Comparison of ENCODE assay signal across 11 cellular contexts in genomic region chr2:951224-952006, GRCh38. TPM values are rescaled to one million over a fixed set of nuclear protein-coding genes. Genes with fewer than 3 reads are reported as not detected.
DNase-seq lines count a peak whose midpoint lies in the region; ATAC-seq and TF ChIP-seq lines count a peak whose summit lies in the region.
"Had no signal": no experiment of that assay in that cellular context is flagged by ENCODE, and none has a peak within 500 bp of the region (broad histone marks: within the 10 kb centered on the region; RNA-seq: fewer than 3 reads in every experiment).

No MANE protein-coding gene starts in this region.

- peaks cover 29% of the 10 kb centered on the region for H3K4me1 Mint-ChIP-seq in stimulated activated naive CD8-positive, alpha-beta T cell treated with anti-CD3 and anti-CD28 coated beads, Interleukin-15, Interleukin-2, amounts not matched to agents 100 ng/mL and 50 ng/mL, for 24 hours (ENCODE audit: low read depth)
- H3K4me1 Mint-ChIP-seq in dendritic cell treated with granulocyte-macrophage colony-stimulating factor and Interleukin-4, amounts not matched to agents 40 ng/mL and 50 ng/mL, for 4 days (ENCODE audit: low read depth): no peaks in the 10 kb centered on the region
- peaks cover 18% of the 10 kb centered on the region for H3K4me1 Mint-ChIP-seq in nephron progenitor cell

- no peaks in the 10 kb centered on the region for H3K9me3 Mint-ChIP-seq in stimulated activated naive CD8-positive, alpha-beta T cell treated with anti-CD3 and anti-CD28 coated beads, Interleukin-15, Interleukin-2, amounts not matched to agents 100 ng/mL and 50 ng/mL, for 24 hours
- H3K9me3 Mint-ChIP-seq in dendritic cell treated with granulocyte-macrophage colony-stimulating factor and Interleukin-4, amounts not matched to agents 40 ng/mL and 50 ng/mL, for 4 days: no peaks in the 10 kb centered on the region
- peaks cover 4% of the 10 kb centered on the region for H3K9me3 Mint-ChIP-seq in nephron progenitor cell

- H3K4me3 Mint-ChIP-seq in stimulated activated naive CD8-positive, alpha-beta T cell treated with anti-CD3 and anti-CD28 coated beads, Interleukin-15, Interleukin-2, amounts not matched to agents 100 ng/mL and 50 ng/mL, for 24 hours: peak overlapping the region; percentile 74
- peak overlapping the region; percentile 17 for H3K4me3 Mint-ChIP-seq in dendritic cell treated with granulocyte-macrophage colony-stimulating factor and Interleukin-4, amounts not matched to agents 40 ng/mL and 50 ng/mL, for 4 days
- H3K4me3 Mint-ChIP-seq in nephron progenitor cell: peak overlapping the region; percentile 84

- peaks cover 28% of the 10 kb centered on the region for H3K27me3 Mint-ChIP-seq in stimulated activated naive CD8-positive, alpha-beta T cell treated with anti-CD3 and anti-CD28 coated beads, Interleukin-15, Interleukin-2, amounts not matched to agents 100 ng/mL and 50 ng/mL, for 24 hours
- peaks cover 44% of the 10 kb centered on the region for H3K27me3 Mint-ChIP-seq in dendritic cell treated with granulocyte-macrophage colony-stimulating factor and Interleukin-4, amounts not matched to agents 40 ng/mL and 50 ng/mL, for 4 days
- peaks cover 79% of the 10 kb centered on the region for H3K27me3 Mint-ChIP-seq in nephron progenitor cell (ENCODE audit: low read depth, poor library complexity)

- H3K36me3 Mint-ChIP-seq in stimulated activated naive CD8-positive, alpha-beta T cell treated with anti-CD3 and anti-CD28 coated beads, Interleukin-15, Interleukin-2, amounts not matched to agents 100 ng/mL and 50 ng/mL, for 24 hours (ENCODE audit: low read depth): no peaks in the 10 kb centered on the region
- no peaks in the 10 kb centered on the region for H3K36me3 Mint-ChIP-seq in dendritic cell treated with granulocyte-macrophage colony-stimulating factor and Interleukin-4, amounts not matched to agents 40 ng/mL and 50 ng/mL, for 4 days (ENCODE audit: low read depth)
- no peaks in the 10 kb centered on the region for H3K36me3 Mint-ChIP-seq in nephron progenitor cell (ENCODE audit: low read depth)

- no peaks in the 10 kb centered on the region for H3K9me3 ChIP-seq in vagina

- no peak for ATAC-seq in stimulated activated naive CD8-positive, alpha-beta T cell treated with anti-CD3 and anti-CD28 coated beads, Interleukin-15, Interleukin-2, amounts not matched to agents 100 U/mL and 50 U/mL, for 24 hours
- no peak for ATAC-seq in HG03439 (IDR thresholded peaks at IDR 0.05; ENCODE audit: unreplicated experiment)

- no peaks in the 10 kb centered on the region for H3K36me3 ChIP-seq in vagina

- no peak for TF ChIP-seq POLR2A in vagina (IDR thresholded peaks at IDR 0.05)

- H3K4me1 ChIP-seq in vagina: peaks cover 11% of the 10 kb centered on the region

- DNase-seq in stimulated activated naive CD8-positive, alpha-beta T cell treated with anti-CD3 and anti-CD28 coated beads, Interleukin-15, Interleukin-2, amounts not matched to agents 100 U/mL and 50 U/mL, for 24 hours: no peak
- DNase-seq in nephron progenitor cell (no peak), vagina (ENCODE audit: extremely low spot score in 2 of 2) (no peak), SIG-M5 treated with dmso at 0.1 percent for 504 hours (lab: John Stamatoyannopoulos, UW; ENCODE audit: unreplicated experiment) (no peak)
- no peak for DNase-seq in activated effector memory CD4-positive, alpha-beta T cell treated with Interleukin-2 at 50 U/mL for 16 hours
- DNase-seq: activated CD4-positive, CD25-positive, alpha-beta regulatory T cell had no signal

- TF ChIP-seq CTCF in nephron progenitor cell (IDR thresholded peaks at IDR 0.05) (no peak), vagina (IDR thresholded peaks at IDR 0.05) (no peak)

- no peak overlapping the region for H3K27ac Mint-ChIP-seq in stimulated activated naive CD8-positive, alpha-beta T cell treated with anti-CD3 and anti-CD28 coated beads, Interleukin-15, Interleukin-2, amounts not matched to agents 100 ng/mL and 50 ng/mL, for 24 hours
- H3K27ac Mint-ChIP-seq in dendritic cell treated with granulocyte-macrophage colony-stimulating factor and Interleukin-4, amounts not matched to agents 40 ng/mL and 50 ng/mL, for 4 days: no peak overlapping the region
- no peak overlapping the region for H3K27ac Mint-ChIP-seq in nephron progenitor cell

- H3K27ac ChIP-seq in vagina: peak overlapping the region; percentile 40

- intact Hi-C loops in dendritic cell treated with granulocyte-macrophage colony-stimulating factor and Interleukin-4, amounts not matched to agents 40 ng/mL and 50 ng/mL, for 4 days (cut with micrococcal nuclease): loop anchor here (5.0 kb wide), 1 partner anchor 596 kb away; no protein-coding TSS in a partner anchor
- intact Hi-C loops in vagina (cut with DNase I): no loop called here

- H3K27me3 ChIP-seq in vagina: peaks cover 11% of the 10 kb centered on the region

- H3K4me3 ChIP-seq in vagina: peak overlapping the region; percentile 45 to 50

RNA-seq across cellular contexts. Expression of gene SNTG2, which starts 0.8 kb away (rescaled TPM):
- total RNA-seq in vagina: 11.8 TPM
- total RNA-seq: endothelial cell of umbilical vein, myocyte had no signal

Comparison
In these comparisons a context has a peak if more than half of its experiments do, and no peak if none do; other contexts are left out.
1. H3K4me3 Mint-ChIP-seq: peak in every context shown above with its lines; median percentile 84 in nephron progenitor cell; 74 in stimulated activated naive CD8-positive, alpha-beta T cell treated with anti-CD3 and anti-CD28 coated beads, Interleukin-15, Interleukin-2, amounts not matched to agents 100 ng/mL and 50 ng/mL, for 24 hours; 17 in dendritic cell treated with granulocyte-macrophage colony-stimulating factor and Interleukin-4, amounts not matched to agents 40 ng/mL and 50 ng/mL, for 4 days.